Comparison of ENCODE assay signal across 10 cellular contexts in genomic region chr10:59879363-59879935, GRCh38. TPM values are rescaled to one million over a fixed set of nuclear protein-coding genes. Genes with fewer than 3 reads are reported as not detected.
DNase-seq lines count a peak whose midpoint lies in the region; ATAC-seq and TF ChIP-seq lines count a peak whose summit lies in the region.
"Had no signal": no experiment of that assay in that cellular context is flagged by ENCODE, and none has a peak within 500 bp of the region (broad histone marks: within the 10 kb centered on the region; RNA-seq: fewer than 3 reads in every experiment).

No MANE protein-coding gene starts in this region.

- H3K4me3 Mint-ChIP-seq in activated T-cell treated with anti-CD3 and anti-CD28 coated beads, Interleukin-2, amount 50 U/mL, for 24 hours: peak overlapping the region; percentile 65
- peak overlapping the region; percentile 1 to 18 for H3K4me3 Mint-ChIP-seq in stimulated activated naive B cell treated with anti-CD40 and anti-IgM and Interleukin-4, amounts not matched to agents 10 μg/mL and 1 μg/mL and 100 μg/mL, for 72 hours

- H3K27ac Mint-ChIP-seq in activated T-cell treated with anti-CD3 and anti-CD28 coated beads, Interleukin-2, amount 50 U/mL, for 24 hours: peak overlapping the region; percentile 96
- peak overlapping the region; percentile 7 for H3K27ac Mint-ChIP-seq in stimulated activated naive B cell treated with anti-CD40 and anti-IgM and Interleukin-4, amounts not matched to agents 10 μg/mL and 1 μg/mL and 100 μg/mL, for 72 hours

- peaks cover 3% of the 10 kb centered on the region for H3K9me3 Mint-ChIP-seq in activated T-cell treated with anti-CD3 and anti-CD28 coated beads, Interleukin-2, amount 50 U/mL, for 24 hours
- H3K9me3 Mint-ChIP-seq in stimulated activated naive B cell treated with anti-CD40 and anti-IgM and Interleukin-4, amounts not matched to agents 10 μg/mL and 1 μg/mL and 100 μg/mL, for 72 hours: no peaks in the 10 kb centered on the region

- peaks cover 31% of the 10 kb centered on the region; the same call in 1 of the 2 replicates for H3K79me2 ChIP-seq in KMS-11 (ENCODE audit: insufficient read depth, low read depth)

- peaks cover 89% of the 10 kb centered on the region for H3K4me1 Mint-ChIP-seq in activated T-cell treated with anti-CD3 and anti-CD28 coated beads, Interleukin-2, amount 50 U/mL, for 24 hours (ENCODE audit: low read depth)
- H3K4me1 Mint-ChIP-seq in stimulated activated naive B cell treated with anti-CD40 and anti-IgM and Interleukin-4, amounts not matched to agents 10 μg/mL and 1 μg/mL and 100 μg/mL, for 72 hours: peaks cover 51 to 82% of the 10 kb centered on the region in 2 donors

- H3K27ac ChIP-seq in KMS-11: no peak overlapping the region
- H3K27ac ChIP-seq in heart right ventricle: no peak overlapping the region

- no peaks in the 10 kb centered on the region for H3K27me3 Mint-ChIP-seq in activated T-cell treated with anti-CD3 and anti-CD28 coated beads, Interleukin-2, amount 50 U/mL, for 24 hours
- no peaks in the 10 kb centered on the region for H3K27me3 Mint-ChIP-seq in stimulated activated naive B cell treated with anti-CD40 and anti-IgM and Interleukin-4, amounts not matched to agents 10 μg/mL and 1 μg/mL and 100 μg/mL, for 72 hours

- ATAC-seq in HG02642 (IDR thresholded peaks at IDR 0.05; ENCODE audit: poor library complexity, unreplicated experiment) (peak; percentile 40), heart right ventricle (no peak)
- peak; percentile 24 to 51 for ATAC-seq in stimulated activated naive B cell treated with anti-CD40 and anti-IgM and Interleukin-4, amounts not matched to agents 10 μg/mL and 1 μg/mL and 100 μg/mL, for 72 hours (replicated peaks)

- H3K36me3 Mint-ChIP-seq in activated T-cell treated with anti-CD3 and anti-CD28 coated beads, Interleukin-2, amount 50 U/mL, for 24 hours (ENCODE audit: low read depth): peaks cover 34% of the 10 kb centered on the region
- peaks cover 11 to 14% of the 10 kb centered on the region in 2 donors for H3K36me3 Mint-ChIP-seq in stimulated activated naive B cell treated with anti-CD40 and anti-IgM and Interleukin-4, amounts not matched to agents 10 μg/mL and 1 μg/mL and 100 μg/mL, for 72 hours

- no peaks in the 10 kb centered on the region for H4K20me1 ChIP-seq in KMS-11 (ENCODE audit: insufficient read depth)

- no peaks in the 10 kb centered on the region for H3K27me3 ChIP-seq in KMS-11 (ENCODE audit: insufficient read depth, low read depth)
- no peaks in the 10 kb centered on the region for H3K27me3 ChIP-seq in heart right ventricle

- H2AFZ ChIP-seq in KMS-11 (ENCODE audit: low read depth): no peak overlapping the region

- peaks cover 40% of the 10 kb centered on the region for H3K4me1 ChIP-seq in KMS-11 (ENCODE audit: low read depth, poor library complexity, severe bottlenecking)
- H3K4me1 ChIP-seq in heart right ventricle: peaks cover 0 to 41% (median 8%) of the 10 kb centered on the region in 9 donors

- 85 to 89% methylated on average over 4 of the region's 4 CpGs for WGBS in heart right ventricle, 2 donors

- H3K4me3 ChIP-seq in KMS-11 (IDR thresholded peaks at IDR 0.05; ENCODE audit: insufficient read depth, low read depth, low read length) (no peak overlapping the region), heart right ventricle (no peak overlapping the region)

- TF ChIP-seq CTCF in KMS-11 (conservative IDR thresholded peaks at IDR 0.05; ENCODE audit: low read depth, low read length): no peak
- no peak for TF ChIP-seq CTCF in heart right ventricle (IDR thresholded peaks at IDR 0.05)

- no peak overlapping the region for H3K9ac ChIP-seq in KMS-11

- intact Hi-C loops in heart right ventricle (cut with DNase I): no loop called here

- no peak for DNase-seq in activated T-cell treated with anti-CD3 and anti-CD28 coated beads, Interleukin-2, amount 50 U/mL, for 24 hours
- no peak for DNase-seq in activated T-cell treated with anti-CD3 and anti-CD28 coated beads, Interleukin-2, amount 50 U/mL, for 1 hour
- no peak for DNase-seq in stimulated activated naive B cell treated with anti-CD40 and anti-IgM and Interleukin-4, amounts not matched to agents 10 μg/mL and 1 μg/mL and 100 μg/mL, for 72 hours
- DNase-seq in heart right ventricle (no peak), NCI-H128 (lab: John Stamatoyannopoulos, UW; ENCODE audit: unreplicated experiment) (no peak), NCI-H2029 (lab: John Stamatoyannopoulos, UW) (no peak)
- DNase-seq: activated effector memory CD4-positive, alpha-beta T cell treated with Interleukin-2 at 50 U/mL for 16 hours; KBM-7 had no signal

- no peaks in the 10 kb centered on the region for H3K9me3 ChIP-seq in heart right ventricle

- peak overlapping the region; percentile 31; the same call in 1 of the 2 replicates for H3K4me2 ChIP-seq in KMS-11

- H3K36me3 ChIP-seq in KMS-11 (ENCODE audit: insufficient read depth) (no peaks in the 10 kb centered on the region), heart right ventricle (no peaks in the 10 kb centered on the region)

RNA-seq across cellular contexts. Expression of gene CCDC6, which starts 26.9 kb away (rescaled TPM):
- total RNA-seq in heart right ventricle: 10 to 100 TPM; 13.7 to 22.8 (median 17.4) TPM
- 1 to 10 TPM; 4.4 to 8.6 TPM for polyA plus RNA-seq in heart right ventricle

Comparison
In these comparisons a context has a peak if more than half of its experiments do, and no peak if none do; other contexts are left out.
1. ATAC-seq: peak in HG02642 (single experiment) and stimulated activated naive B cell treated with anti-CD40 and anti-IgM and Interleukin-4, amounts not matched to agents 10 μg/mL and 1 μg/mL and 100 μg/mL, for 72 hours (2 of 2); none in heart right ventricle (0 of 8).